Comparison of ENCODE assay signal across 25 cellular contexts in genomic region chr16:3755249-3755648, GRCh38.
"Had no signal": no experiment of that assay in that cellular context is flagged by ENCODE, and none has a peak within 500 bp of the region (broad histone marks: within the 10 kb centered on the region; RNA-seq: fewer than 3 reads in every experiment).

No MANE protein-coding gene starts in this region.

- DNase-seq: activated CD4-positive, alpha-beta T cell treated with anti-CD3 and anti-CD28 coated beads for 48 hours; activated CD4-positive, alpha-beta T cell treated with anti-CD3 and anti-CD28 coated beads, Interleukin-2, amount 50 U/mL, for 4 hours; activated CD4-positive, CD25-positive, alpha-beta regulatory T cell treated with anti-CD3 and anti-CD28 coated beads, Interleukin-2, amount 50 U/mL, for 72 hours; activated CD8-positive, alpha-beta memory T cell treated with anti-CD3 and anti-CD28 coated beads, Interleukin-2, amount 10 ng/mL, durations not matched to agents 7 days and 5 days; activated gamma-delta T cell; activated naive CD4-positive, alpha-beta T cell treated with anti-CD3 and anti-CD28 coated beads for 36 hours; activated T-cell treated with anti-CD3 and anti-CD28 coated beads, Interleukin-2, amount 50 U/mL, for 24 hours; amygdala; KG1; NCI-H1048; NCI-H146; NCI-H187 treated with DMSO at 0.1 percent for 48 hours; NCI-H2081 treated with DMSO at 0.1 percent for 48 hours; NCI-H446; NCI-H524; Peyer's patch; Right ventricle myocardium superior; T-helper 17 cell; T-helper 9 cell had no signal

- H3K4me3 ChIP-seq: breast epithelium, Peyer's patch, SJSA1 had no signal

- ATAC-seq: activated CD8-positive, alpha-beta memory T cell treated with anti-CD3 and anti-CD28 coated beads, Interleukin-2, amount 10 ng/mL, durations not matched to agents 7 days and 5 days; T-helper 17 cell; WTC11 had no signal

- H3K27ac Mint-ChIP-seq: activated CD8-positive, alpha-beta memory T cell treated with anti-CD3 and anti-CD28 coated beads, Interleukin-2, amount 10 ng/mL, durations not matched to agents 7 days and 5 days; activated naive CD4-positive, alpha-beta T cell treated with anti-CD3 and anti-CD28 coated beads for 36 hours; activated naive CD8-positive, alpha-beta T cell; activated T-cell treated with anti-CD3 and anti-CD28 coated beads, Interleukin-2, amount 50 U/mL, for 24 hours; activated T-helper 1 cell treated with anti-CD3 and anti-CD28 coated beads, Interleukin-12 subunit alpha, Interleukin-12 subunit beta, Interleukin-2, Interleukin-4 antibody, amounts not matched to agents 30 ng/mL and 10 ng/mL and 1 ng/mL, durations not matched to agents 14 hours and 24 hours and 36 hours; T-helper 17 cell; WTC11 had no signal

- H3K27me3 Mint-ChIP-seq: activated CD8-positive, alpha-beta memory T cell treated with anti-CD3 and anti-CD28 coated beads, Interleukin-2, amount 10 ng/mL, durations not matched to agents 7 days and 5 days; activated naive CD8-positive, alpha-beta T cell; activated T-cell treated with anti-CD3 and anti-CD28 coated beads, Interleukin-2, amount 50 U/mL, for 24 hours; T-helper 17 cell had no signal

- H3K9me3 Mint-ChIP-seq: activated naive CD4-positive, alpha-beta T cell treated with anti-CD3 and anti-CD28 coated beads for 36 hours; activated T-cell treated with anti-CD3 and anti-CD28 coated beads, Interleukin-2, amount 50 U/mL, for 24 hours; activated T-helper 1 cell treated with anti-CD3 and anti-CD28 coated beads, Interleukin-12 subunit alpha, Interleukin-12 subunit beta, Interleukin-2, Interleukin-4 antibody, amounts not matched to agents 30 ng/mL and 10 ng/mL and 1 ng/mL, durations not matched to agents 14 hours and 24 hours and 36 hours; WTC11 had no signal

- H3K4me1 Mint-ChIP-seq: WTC11 had no signal

- H3K27ac ChIP-seq: breast epithelium, Peyer's patch, RWPE1, SJSA1 had no signal

- H3K9me3 ChIP-seq: breast epithelium, Peyer's patch, SJSA1 had no signal

- H3K27me3 ChIP-seq: breast epithelium, Peyer's patch, SJSA1 had no signal

- H3K4me3 Mint-ChIP-seq: activated CD8-positive, alpha-beta memory T cell treated with anti-CD3 and anti-CD28 coated beads, Interleukin-2, amount 10 ng/mL, durations not matched to agents 7 days and 5 days; activated naive CD4-positive, alpha-beta T cell treated with anti-CD3 and anti-CD28 coated beads for 36 hours; activated naive CD8-positive, alpha-beta T cell; activated T-cell treated with anti-CD3 and anti-CD28 coated beads, Interleukin-2, amount 50 U/mL, for 24 hours; activated T-helper 1 cell treated with anti-CD3 and anti-CD28 coated beads, Interleukin-12 subunit alpha, Interleukin-12 subunit beta, Interleukin-2, Interleukin-4 antibody, amounts not matched to agents 30 ng/mL and 10 ng/mL and 1 ng/mL, durations not matched to agents 14 hours and 24 hours and 36 hours; T-helper 17 cell; WTC11 had no signal

- H3K4me1 ChIP-seq: breast epithelium, Peyer's patch, SJSA1 had no signal
